18 cellular contexts compared by ENCODE assay signal in the genomic region with DNA sequence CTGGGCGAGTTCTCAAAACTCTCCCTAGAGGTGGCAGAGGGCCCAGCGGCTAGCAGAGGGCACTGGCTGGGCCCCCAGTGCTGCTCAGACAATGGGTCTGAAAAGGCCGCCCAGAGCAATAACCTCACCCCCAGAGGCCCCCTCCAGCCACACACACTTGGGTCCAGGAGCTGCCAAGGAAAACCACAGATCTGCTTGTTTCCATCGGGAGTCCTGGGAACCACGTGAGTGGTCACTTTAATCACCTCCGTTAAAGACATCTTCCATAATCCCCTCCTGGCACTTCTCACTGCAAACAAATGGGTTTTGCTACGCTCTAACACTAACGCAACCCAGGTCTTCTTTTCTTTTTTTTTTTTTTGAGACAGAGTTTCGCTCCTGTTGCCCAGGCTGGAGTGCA.
"Had no signal": no experiment of that assay in that cellular context is flagged by ENCODE, and none has a peak within 500 bp of the region (broad histone marks: within the 10 kb centered on the region; RNA-seq: fewer than 3 reads in every experiment).

No MANE protein-coding gene starts in this region.

- H3K27me3 ChIP-seq: esophagus squamous epithelium, tibial nerve, uterus had no signal

- H3K9me3 ChIP-seq: esophagus squamous epithelium, left ventricle myocardium inferior, tibial nerve, uterus had no signal

- ATAC-seq: activated CD4-positive, alpha-beta T cell treated with anti-CD3 and anti-CD28 coated beads for 36 hours; naive thymus-derived CD8-positive, alpha-beta T cell had no signal

- H3K4me1 Mint-ChIP-seq: activated CD4-positive, alpha-beta memory T cell treated with anti-CD3 and anti-CD28 coated beads, Interleukin-2, amount 10 ng/mL, durations not matched to agents 7 days and 5 days; activated CD4-positive, alpha-beta T cell treated with anti-CD3 and anti-CD28 coated beads for 36 hours; naive thymus-derived CD8-positive, alpha-beta T cell had no signal

- H3K27ac Mint-ChIP-seq: activated CD4-positive, alpha-beta memory T cell treated with anti-CD3 and anti-CD28 coated beads, Interleukin-2, amount 10 ng/mL, durations not matched to agents 7 days and 5 days; activated CD4-positive, alpha-beta T cell treated with anti-CD3 and anti-CD28 coated beads for 36 hours; activated T-cell treated with anti-CD3 and anti-CD28 coated beads, Interleukin-2, amount 50 U/mL, for 24 hours; brain; memory B cell; naive thymus-derived CD8-positive, alpha-beta T cell had no signal

- H3K27me3 Mint-ChIP-seq: activated CD4-positive, alpha-beta memory T cell treated with anti-CD3 and anti-CD28 coated beads, Interleukin-2, amount 10 ng/mL, durations not matched to agents 7 days and 5 days; activated CD4-positive, alpha-beta T cell treated with anti-CD3 and anti-CD28 coated beads for 36 hours; activated T-cell treated with anti-CD3 and anti-CD28 coated beads, Interleukin-2, amount 50 U/mL, for 24 hours; brain; memory B cell; naive thymus-derived CD8-positive, alpha-beta T cell had no signal

- H3K27ac ChIP-seq: coronary artery, esophagus squamous epithelium, left ventricle myocardium inferior, tibial nerve, uterus, VCaP had no signal

- H3K36me3 ChIP-seq: uterus had no signal

- H3K4me3 Mint-ChIP-seq: activated CD4-positive, alpha-beta memory T cell treated with anti-CD3 and anti-CD28 coated beads, Interleukin-2, amount 10 ng/mL, durations not matched to agents 7 days and 5 days; activated CD4-positive, alpha-beta T cell treated with anti-CD3 and anti-CD28 coated beads for 36 hours; activated T-cell treated with anti-CD3 and anti-CD28 coated beads, Interleukin-2, amount 50 U/mL, for 24 hours; brain; memory B cell; naive thymus-derived CD8-positive, alpha-beta T cell had no signal

- DNase-seq: activated CD4-positive, alpha-beta memory T cell treated with anti-CD3 and anti-CD28 coated beads, Interleukin-2, amount 10 ng/mL, durations not matched to agents 7 days and 5 days; activated CD4-positive, alpha-beta T cell treated with anti-CD3 and anti-CD28 coated beads for 36 hours; activated effector memory CD4-positive, alpha-beta T cell treated with Interleukin-2 at 50 U/mL for 16 hours; activated naive CD4-positive, alpha-beta T cell treated with anti-CD3 and anti-CD28 coated beads, Interleukin-2, amount 50 U/mL, for 16 hours; activated T-cell treated with anti-CD3 and anti-CD28 coated beads, Interleukin-2, amount 50 U/mL, for 24 hours; central memory CD4-positive, alpha-beta T cell; esophagus squamous epithelium; hippocampal formation; left ventricle myocardium inferior; naive thymus-derived CD8-positive, alpha-beta T cell; stimulated activated CD4-positive, alpha-beta T cell treated with anti-CD3 and anti-CD28 coated beads, Interleukin-2, amount 100 ng/mL, for 48 hours; stimulated activated naive CD4-positive, alpha-beta T cell; uterus had no signal

- H3K4me1 ChIP-seq: uterus had no signal

- H3K4me3 ChIP-seq: coronary artery, esophagus squamous epithelium, left ventricle myocardium inferior, tibial nerve, uterus had no signal

- H3K9me3 Mint-ChIP-seq: activated CD4-positive, alpha-beta memory T cell treated with anti-CD3 and anti-CD28 coated beads, Interleukin-2, amount 10 ng/mL, durations not matched to agents 7 days and 5 days; activated T-cell treated with anti-CD3 and anti-CD28 coated beads, Interleukin-2, amount 50 U/mL, for 24 hours; memory B cell; naive thymus-derived CD8-positive, alpha-beta T cell had no signal
